Comparison of ENCODE assay signal across 1 cellular context in the genomic region with DNA sequence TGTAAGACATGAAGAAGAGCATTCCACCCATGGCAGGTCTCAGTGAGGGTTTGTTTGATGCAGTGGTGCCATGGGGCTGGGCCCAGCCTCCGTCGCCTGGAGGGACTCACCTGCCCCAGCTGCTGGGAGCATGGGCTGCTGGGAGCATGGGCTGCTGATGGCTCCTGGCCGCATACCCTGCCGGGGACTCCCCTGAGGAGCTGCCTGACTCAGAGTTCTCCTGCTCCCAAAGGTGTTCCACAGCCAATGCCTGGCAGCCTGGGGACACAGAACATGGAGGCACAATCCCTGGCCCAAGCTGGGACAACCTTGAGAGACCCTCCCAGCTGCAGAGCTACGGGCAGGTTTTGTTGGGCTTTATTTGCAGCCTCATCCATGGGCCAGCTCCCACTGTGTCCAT.
TF ChIP-seq lines count a peak whose summit lies in the region.

No MANE protein-coding gene starts in this region.

TF ChIP-seq in GM23338, 12 proteins besides CTCF, POLR2A, EP300 and RAD21 (continued from another document):
- TF ChIP-seq, protein P1, sequence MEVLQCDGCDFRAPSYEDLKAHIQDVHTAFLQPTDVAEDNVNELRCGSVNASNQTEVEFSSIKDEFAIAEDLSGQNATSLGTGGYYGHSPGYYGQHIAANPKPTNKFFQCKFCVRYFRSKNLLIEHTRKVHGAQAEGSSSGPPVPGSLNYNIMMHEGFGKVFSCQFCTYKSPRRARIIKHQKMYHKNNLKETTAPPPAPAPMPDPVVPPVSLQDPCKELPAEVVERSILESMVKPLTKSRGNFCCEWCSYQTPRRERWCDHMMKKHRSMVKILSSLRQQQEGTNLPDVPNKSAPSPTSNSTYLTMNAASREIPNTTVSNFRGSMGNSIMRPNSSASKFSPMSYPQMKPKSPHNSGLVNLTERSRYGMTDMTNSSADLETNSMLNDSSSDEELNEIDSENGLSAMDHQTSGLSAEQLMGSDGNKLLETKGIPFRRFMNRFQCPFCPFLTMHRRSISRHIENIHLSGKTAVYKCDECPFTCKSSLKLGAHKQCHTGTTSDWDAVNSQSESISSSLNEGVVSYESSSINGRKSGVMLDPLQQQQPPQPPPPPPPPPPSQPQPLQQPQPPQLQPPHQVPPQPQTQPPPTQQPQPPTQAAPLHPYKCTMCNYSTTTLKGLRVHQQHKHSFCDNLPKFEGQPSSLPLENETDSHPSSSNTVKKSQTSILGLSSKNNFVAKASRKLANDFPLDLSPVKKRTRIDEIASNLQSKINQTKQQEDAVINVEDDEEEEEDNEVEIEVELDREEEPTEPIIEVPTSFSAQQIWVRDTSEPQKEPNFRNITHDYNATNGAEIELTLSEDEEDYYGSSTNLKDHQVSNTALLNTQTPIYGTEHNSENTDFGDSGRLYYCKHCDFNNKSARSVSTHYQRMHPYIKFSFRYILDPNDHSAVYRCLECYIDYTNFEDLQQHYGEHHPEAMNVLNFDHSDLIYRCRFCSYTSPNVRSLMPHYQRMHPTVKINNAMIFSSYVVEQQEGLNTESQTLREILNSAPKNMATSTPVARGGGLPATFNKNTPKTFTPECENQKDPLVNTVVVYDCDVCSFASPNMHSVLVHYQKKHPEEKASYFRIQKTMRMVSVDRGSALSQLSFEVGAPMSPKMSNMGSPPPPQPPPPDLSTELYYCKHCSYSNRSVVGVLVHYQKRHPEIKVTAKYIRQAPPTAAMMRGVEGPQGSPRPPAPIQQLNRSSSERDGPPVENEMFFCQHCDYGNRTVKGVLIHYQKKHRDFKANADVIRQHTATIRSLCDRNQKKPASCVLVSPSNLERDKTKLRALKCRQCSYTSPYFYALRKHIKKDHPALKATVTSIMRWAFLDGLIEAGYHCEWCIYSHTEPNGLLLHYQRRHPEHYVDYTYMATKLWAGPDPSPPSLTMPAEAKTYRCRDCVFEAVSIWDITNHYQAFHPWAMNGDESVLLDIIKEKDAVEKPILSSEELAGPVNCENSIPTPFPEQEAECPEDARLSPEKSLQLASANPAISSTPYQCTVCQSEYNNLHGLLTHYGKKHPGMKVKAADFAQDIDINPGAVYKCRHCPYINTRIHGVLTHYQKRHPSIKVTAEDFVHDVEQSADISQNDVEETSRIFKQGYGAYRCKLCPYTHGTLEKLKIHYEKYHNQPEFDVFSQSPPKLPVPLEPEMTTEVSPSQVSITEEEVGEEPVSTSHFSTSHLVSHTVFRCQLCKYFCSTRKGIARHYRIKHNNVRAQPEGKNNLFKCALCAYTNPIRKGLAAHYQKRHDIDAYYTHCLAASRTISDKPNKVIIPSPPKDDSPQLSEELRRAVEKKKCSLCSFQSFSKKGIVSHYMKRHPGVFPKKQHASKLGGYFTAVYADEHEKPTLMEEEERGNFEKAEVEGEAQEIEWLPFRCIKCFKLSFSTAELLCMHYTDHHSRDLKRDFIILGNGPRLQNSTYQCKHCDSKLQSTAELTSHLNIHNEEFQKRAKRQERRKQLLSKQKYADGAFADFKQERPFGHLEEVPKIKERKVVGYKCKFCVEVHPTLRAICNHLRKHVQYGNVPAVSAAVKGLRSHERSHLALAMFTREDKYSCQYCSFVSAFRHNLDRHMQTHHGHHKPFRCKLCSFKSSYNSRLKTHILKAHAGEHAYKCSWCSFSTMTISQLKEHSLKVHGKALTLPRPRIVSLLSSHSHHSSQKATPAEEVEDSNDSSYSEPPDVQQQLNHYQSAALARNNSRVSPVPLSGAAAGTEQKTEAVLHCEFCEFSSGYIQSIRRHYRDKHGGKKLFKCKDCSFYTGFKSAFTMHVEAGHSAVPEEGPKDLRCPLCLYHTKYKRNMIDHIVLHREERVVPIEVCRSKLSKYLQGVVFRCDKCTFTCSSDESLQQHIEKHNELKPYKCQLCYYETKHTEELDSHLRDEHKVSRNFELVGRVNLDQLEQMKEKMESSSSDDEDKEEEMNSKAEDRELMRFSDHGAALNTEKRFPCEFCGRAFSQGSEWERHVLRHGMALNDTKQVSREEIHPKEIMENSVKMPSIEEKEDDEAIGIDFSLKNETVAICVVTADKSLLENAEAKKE (CRISPR knock-in tag; IDR thresholded peaks at IDR 0.05) = no peak
- no peak for TF ChIP-seq EZH2phosphoT487 (IDR thresholded peaks at IDR 0.05; ENCODE audit: unreplicated experiment)
